ENCODE assay signal across 1 cellular context in the genomic region with DNA sequence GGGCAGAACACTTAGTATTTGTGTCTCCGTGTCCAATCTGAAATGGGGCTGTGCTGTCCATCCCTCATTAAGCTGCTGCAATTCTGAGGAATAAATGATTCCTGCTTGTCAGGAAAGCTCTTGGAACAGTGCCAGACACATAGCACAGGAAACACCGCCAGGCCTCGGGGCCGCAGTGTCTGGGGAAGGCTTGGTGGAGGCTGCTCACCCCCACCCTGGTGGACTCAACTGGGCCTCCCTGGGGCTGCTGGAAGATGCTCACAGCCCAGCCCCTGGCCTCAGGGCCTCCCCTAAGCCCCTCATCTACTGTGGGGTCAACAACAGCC.
TF ChIP-seq lines count a peak whose summit lies in the region.

No MANE protein-coding gene starts in this region.

TF ChIP-seq in HEK293, 187 proteins besides CTCF, POLR2A, EP300 and RAD21 (continued from another document):
- TF ChIP-seq, protein P1, sequence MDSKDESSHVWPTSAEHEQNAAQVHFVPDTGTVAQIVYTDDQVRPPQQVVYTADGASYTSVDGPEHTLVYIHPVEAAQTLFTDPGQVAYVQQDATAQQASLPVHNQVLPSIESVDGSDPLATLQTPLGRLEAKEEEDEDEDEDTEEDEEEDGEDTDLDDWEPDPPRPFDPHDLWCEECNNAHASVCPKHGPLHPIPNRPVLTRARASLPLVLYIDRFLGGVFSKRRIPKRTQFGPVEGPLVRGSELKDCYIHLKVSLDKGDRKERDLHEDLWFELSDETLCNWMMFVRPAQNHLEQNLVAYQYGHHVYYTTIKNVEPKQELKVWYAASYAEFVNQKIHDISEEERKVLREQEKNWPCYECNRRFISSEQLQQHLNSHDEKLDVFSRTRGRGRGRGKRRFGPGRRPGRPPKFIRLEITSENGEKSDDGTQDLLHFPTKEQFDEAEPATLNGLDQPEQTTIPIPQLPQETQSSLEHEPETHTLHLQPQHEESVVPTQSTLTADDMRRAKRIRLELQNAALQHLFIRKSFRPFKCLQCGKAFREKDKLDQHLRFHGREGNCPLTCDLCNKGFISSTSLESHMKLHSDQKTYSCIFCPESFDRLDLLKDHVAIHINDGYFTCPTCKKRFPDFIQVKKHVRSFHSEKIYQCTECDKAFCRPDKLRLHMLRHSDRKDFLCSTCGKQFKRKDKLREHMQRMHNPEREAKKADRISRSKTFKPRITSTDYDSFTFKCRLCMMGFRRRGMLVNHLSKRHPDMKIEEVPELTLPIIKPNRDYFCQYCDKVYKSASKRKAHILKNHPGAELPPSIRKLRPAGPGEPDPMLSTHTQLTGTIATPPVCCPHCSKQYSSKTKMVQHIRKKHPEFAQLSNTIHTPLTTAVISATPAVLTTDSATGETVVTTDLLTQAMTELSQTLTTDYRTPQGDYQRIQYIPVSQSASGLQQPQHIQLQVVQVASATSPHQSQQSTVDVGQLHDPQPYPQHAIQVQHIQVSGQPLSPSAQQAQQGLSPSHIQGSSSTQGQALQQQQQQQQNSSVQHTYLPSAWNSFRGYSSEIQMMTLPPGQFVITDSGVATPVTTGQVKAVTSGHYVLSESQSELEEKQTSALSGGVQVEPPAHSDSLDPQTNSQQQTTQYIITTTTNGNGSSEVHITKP (tag by site-specific recombination; IDR thresholded peaks at IDR 0.05): 0 out of 2 replicates have a peak, but pooled peaks have one; percentile 33
- TF ChIP-seq, protein P2, sequence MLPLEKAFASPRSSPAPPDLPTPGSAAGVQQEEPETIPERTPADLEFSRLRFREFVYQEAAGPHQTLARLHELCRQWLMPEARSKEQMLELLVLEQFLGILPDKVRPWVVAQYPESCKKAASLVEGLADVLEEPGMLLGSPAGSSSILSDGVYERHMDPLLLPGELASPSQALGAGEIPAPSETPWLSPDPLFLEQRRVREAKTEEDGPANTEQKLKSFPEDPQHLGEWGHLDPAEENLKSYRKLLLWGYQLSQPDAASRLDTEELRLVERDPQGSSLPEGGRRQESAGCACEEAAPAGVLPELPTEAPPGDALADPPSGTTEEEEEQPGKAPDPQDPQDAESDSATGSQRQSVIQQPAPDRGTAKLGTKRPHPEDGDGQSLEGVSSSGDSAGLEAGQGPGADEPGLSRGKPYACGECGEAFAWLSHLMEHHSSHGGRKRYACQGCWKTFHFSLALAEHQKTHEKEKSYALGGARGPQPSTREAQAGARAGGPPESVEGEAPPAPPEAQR (tag by site-specific recombination; IDR thresholded peaks at IDR 0.05): no peak
